ENCODE assay signal across 9 cellular contexts in the genomic region with DNA sequence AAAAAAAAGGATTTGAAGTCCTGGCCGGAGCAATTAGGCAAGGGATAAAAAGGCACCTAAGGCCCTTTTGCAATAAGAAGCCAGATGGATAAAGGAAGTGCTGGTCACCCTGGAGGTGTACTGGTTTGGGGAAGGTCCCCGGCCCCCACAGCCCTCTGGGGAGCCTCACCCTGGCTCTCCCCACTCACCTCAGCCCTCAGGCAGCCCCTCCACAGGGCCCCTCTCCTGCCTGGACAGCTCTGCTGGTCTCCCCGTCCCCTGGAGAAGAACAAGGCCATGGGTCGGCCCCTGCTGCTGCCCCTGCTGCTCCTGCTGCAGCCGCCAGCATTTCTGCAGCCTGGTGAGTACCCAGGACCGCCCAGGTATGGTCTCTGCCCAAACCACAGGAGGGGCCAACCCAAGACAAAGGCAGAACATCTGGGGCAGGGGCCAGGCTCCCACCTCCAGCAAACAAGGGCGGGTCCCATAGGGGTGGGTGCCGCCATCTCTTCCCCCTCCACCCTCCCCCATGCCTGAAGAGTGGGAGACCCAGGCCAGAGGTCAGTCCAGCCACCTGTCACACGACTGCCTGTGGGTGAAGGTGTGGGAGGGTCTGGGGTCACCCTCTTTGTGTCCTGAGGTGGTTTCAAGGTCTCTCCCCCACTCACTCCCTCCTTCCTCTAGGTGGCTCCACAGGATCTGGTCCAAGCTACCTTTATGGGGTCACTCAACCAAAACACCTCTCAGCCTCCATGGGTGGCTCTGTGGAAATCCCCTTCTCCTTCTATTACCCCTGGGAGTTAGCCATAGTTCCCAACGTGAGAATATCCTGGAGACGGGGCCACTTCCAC. TPM values are rescaled to one million over a fixed set of nuclear protein-coding genes. Genes with fewer than 3 reads are reported as not detected.
DNase-seq lines count a peak whose midpoint lies in the region; ATAC-seq, FAIRE-seq and TF ChIP-seq lines count a peak whose summit lies in the region.
"Had no signal": no experiment of that assay in that cellular context is flagged by ENCODE, and none has a peak within 500 bp of the region (broad histone marks: within the 10 kb centered on the region; RNA-seq: fewer than 3 reads in every experiment).

A gene (plus strand): TSS at position 91 of the 830 bp plus-strand sequence. CDS start 186 bp downstream, at position 277.

- H3K27ac Mint-ChIP-seq in T-helper 17 cell: peak within 1 kb of the TSS; percentile 83

- H3K27ac ChIP-seq in heart right ventricle: peak within 1 kb of the TSS in 2 of 10 donors; percentile 40 to 83
- H3K27ac ChIP-seq in small intestine (ENCODE audit: low read depth in 1 of 2, low read length in 1 of 2): no peak within 1 kb of the TSS

- intact Hi-C loops in heart right ventricle (cut with DNase I): loop anchor here in 1 of 10 donors (5.0 kb wide), 1 partner anchor 49 kb away; no protein-coding TSS in a partner anchor

- H3K4me3 ChIP-seq in heart right ventricle: peak within 1 kb of the TSS in 1 of 10 donors; percentile 32
- H3K4me3 ChIP-seq in small intestine (ENCODE audit: low read depth in 1 of 2, low read length in 2 of 2): no peak within 1 kb of the TSS

- H3K27me3 Mint-ChIP-seq in T-helper 17 cell: no peaks in the 10 kb centered on the region

- ATAC-seq in GM18907 (IDR thresholded peaks at IDR 0.05; ENCODE audit: unreplicated experiment): peak; percentile 43
- no peak for ATAC-seq in T-helper 17 cell
- peak in 1 of 8 donors; percentile 11 for ATAC-seq in heart right ventricle
- ATAC-seq in HG03139 (IDR thresholded peaks at IDR 0.05; ENCODE audit: unreplicated experiment): no peak

- DNase-seq in T-helper 17 cell (no peak), heart right ventricle (no peak), small intestine (no peak), frontal cortex (ENCODE audit: low spot score in 2 of 2) (no peak), T-helper 9 cell (no peak), SKM-1 treated with dmso at 0.1 percent for 144 hours (lab: John Stamatoyannopoulos, UW; ENCODE audit: unreplicated experiment) (no peak)
- DNase-seq: NCI-H524 treated with DMSO at 0.1 percent for 48 hours had no signal

- H3K9me3 ChIP-seq in T-helper 17 cell (ENCODE audit: control insufficient read depth, low read length, poor library complexity, severe bottlenecking): no peaks in the 10 kb centered on the region
- no peaks in the 10 kb centered on the region for H3K9me3 ChIP-seq in heart right ventricle
- H3K9me3 ChIP-seq in small intestine (ENCODE audit: control insufficient read depth, low read depth): no peaks in the 10 kb centered on the region

- peaks cover 3% of the 10 kb centered on the region for H3K4me1 Mint-ChIP-seq in T-helper 17 cell

- peaks cover 4 to 100% (median 62%) of the 10 kb centered on the region in 9 donors for H3K36me3 ChIP-seq in heart right ventricle
- peaks cover 20 to 35% of the 10 kb centered on the region in 2 donors for H3K36me3 ChIP-seq in small intestine (ENCODE audit: control insufficient read depth in 2 of 2, insufficient read depth in 2 of 2, low read length in 2 of 2)

- peak in 1 of 9 donors; percentile 10 for TF ChIP-seq CTCF in heart right ventricle (IDR thresholded peaks at IDR 0.05)

- H3K27me3 ChIP-seq in heart right ventricle: no peaks in the 10 kb centered on the region
- no peaks in the 10 kb centered on the region for H3K27me3 ChIP-seq in small intestine (ENCODE audit: control insufficient read depth in 2 of 2, insufficient read depth in 2 of 2, low read length in 2 of 2)

- H3K4me1 ChIP-seq in heart right ventricle (no peaks in the 10 kb centered on the region), small intestine (ENCODE audit: control insufficient read depth in 2 of 2, insufficient read depth in 1 of 2, low read depth in 1 of 2, low read length in 1 of 2) (no peaks in the 10 kb centered on the region)

- WGBS in heart right ventricle, 2 donors: 78 to 79% methylated on average over 11 of the region's 11 CpGs
- WGBS in small intestine, 3 donors: 77 to 85% (median 83%) methylated on average over 10 to 11 of the region's 11 CpGs

- H3K4me3 Mint-ChIP-seq in T-helper 17 cell: no peak within 1 kb of the TSS

- FAIRE-seq in small intestine (lab: Jason Lieb, UNC) (no peak), frontal cortex (lab: Jason Lieb, UNC) (no peak)

- peaks cover 9% of the 10 kb centered on the region for H3K36me3 Mint-ChIP-seq in T-helper 17 cell (ENCODE audit: low read depth)

RNA-seq across cellular contexts. Expression of the gene that starts here (rescaled TPM):
- 10 to 100 TPM; 71.6 to 97.2 TPM for total RNA-seq in T-helper 17 cell
- 10 to 100 TPM in 6 of 10 donors, 1 to 10 TPM in 4; 7.3 to 15.5 (median 10.5) TPM for total RNA-seq in heart right ventricle
- 10 to 100 TPM; 14.5 to 69.1 TPM for polyA plus RNA-seq in heart right ventricle
- polyA plus RNA-seq in small intestine: 100 to 1,000 TPM in 1 of 3 donors, 10 to 100 TPM in 2; 39.1 to 117 (median 58.4) TPM
- 9.0 TPM for total RNA-seq in frontal cortex
